1 cellular context compared by ENCODE assay signal in the genomic region with DNA sequence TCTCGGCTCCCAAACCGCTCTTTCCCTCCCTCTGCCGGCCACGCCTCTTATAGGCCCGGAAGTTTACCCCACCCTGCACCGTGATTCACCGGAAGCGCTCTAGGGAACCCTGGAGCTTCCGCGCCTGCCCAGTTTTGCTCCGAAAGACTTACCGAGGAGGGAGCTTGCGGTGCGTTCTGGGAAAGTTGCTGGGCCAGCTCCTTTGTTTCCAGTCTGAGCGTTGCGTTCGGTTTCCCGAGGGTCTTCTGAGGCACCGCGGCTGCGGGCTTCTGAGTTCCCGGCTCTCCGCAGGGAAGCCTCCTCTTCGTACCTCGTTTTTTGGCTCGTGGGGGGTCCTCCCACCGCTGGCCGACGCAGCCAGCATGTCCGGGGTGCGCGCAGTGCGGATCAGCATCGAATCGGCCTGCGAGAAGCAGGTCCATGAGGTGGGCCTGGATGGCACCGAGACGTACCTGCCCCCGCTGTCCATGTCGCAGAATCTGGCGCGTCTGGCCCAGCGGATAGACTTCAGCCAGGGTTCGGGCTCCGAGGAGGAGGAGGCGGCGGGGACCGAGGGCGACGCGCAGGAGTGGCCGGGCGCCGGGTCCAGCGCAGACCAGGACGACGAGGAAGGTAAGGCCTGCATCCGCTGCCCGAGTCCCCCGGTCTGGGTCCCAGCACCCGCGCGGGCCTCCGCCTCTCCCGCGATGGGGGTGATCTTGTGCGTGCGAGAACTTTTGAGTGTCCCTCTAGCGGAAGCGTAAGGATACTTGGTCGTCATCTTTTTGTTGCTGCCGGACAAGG.
TF ChIP-seq lines count a peak whose summit lies in the region.

A gene with protein sequence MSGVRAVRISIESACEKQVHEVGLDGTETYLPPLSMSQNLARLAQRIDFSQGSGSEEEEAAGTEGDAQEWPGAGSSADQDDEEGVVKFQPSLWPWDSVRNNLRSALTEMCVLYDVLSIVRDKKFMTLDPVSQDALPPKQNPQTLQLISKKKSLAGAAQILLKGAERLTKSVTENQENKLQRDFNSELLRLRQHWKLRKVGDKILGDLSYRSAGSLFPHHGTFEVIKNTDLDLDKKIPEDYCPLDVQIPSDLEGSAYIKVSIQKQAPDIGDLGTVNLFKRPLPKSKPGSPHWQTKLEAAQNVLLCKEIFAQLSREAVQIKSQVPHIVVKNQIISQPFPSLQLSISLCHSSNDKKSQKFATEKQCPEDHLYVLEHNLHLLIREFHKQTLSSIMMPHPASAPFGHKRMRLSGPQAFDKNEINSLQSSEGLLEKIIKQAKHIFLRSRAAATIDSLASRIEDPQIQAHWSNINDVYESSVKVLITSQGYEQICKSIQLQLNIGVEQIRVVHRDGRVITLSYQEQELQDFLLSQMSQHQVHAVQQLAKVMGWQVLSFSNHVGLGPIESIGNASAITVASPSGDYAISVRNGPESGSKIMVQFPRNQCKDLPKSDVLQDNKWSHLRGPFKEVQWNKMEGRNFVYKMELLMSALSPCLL (plus strand): TSS at position 131 of the 783 bp plus-strand sequence. CDS start 232 bp downstream, at position 363.

TF ChIP-seq in HepG2, 621 proteins besides CTCF, POLR2A, EP300 and RAD21 (continued from another document and continues in another):
- TF ChIP-seq, protein P1, sequence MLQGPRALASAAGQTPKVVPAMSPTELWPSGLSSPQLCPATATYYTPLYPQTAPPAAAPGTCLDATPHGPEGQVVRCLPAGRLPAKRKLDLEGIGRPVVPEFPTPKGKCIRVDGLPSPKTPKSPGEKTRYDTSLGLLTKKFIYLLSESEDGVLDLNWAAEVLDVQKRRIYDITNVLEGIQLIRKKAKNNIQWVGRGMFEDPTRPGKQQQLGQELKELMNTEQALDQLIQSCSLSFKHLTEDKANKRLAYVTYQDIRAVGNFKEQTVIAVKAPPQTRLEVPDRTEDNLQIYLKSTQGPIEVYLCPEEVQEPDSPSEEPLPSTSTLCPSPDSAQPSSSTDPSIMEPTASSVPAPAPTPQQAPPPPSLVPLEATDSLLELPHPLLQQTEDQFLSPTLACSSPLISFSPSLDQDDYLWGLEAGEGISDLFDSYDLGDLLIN (CRISPR knock-in tag; IDR thresholded peaks at IDR 0.05; ENCODE audit: borderline replicate concordance) = no peak
- peak; percentile 42; the same call in 1 of the 2 replicates for TF ChIP-seq ZNF747 (CRISPR knock-in tag; IDR thresholded peaks at IDR 0.05; ENCODE audit: borderline replicate concordance)
- 0 out of 2 replicates have a peak, but pooled peaks have one; percentile 5 for TF ChIP-seq ZNF629 (CRISPR knock-in tag; conservative IDR thresholded peaks at IDR 0.05)
- TF ChIP-seq HNRNPL (IDR thresholded peaks at IDR 0.05; ENCODE audit: low read depth, low read length) = 0 out of 2 replicates have a peak, but pooled peaks have one; percentile 55
- TF ChIP-seq SIX1 (CRISPR knock-in tag; IDR thresholded peaks at IDR 0.05; ENCODE audit: borderline replicate concordance) = peak; percentile 18; the same call in 1 of the 2 replicates
- no peak for TF ChIP-seq EHMT2 (IDR thresholded peaks at IDR 0.05; ENCODE audit: borderline replicate concordance, low read depth, low read length)
- 0 out of 2 replicates have a peak, but pooled peaks have one; percentile 1 for TF ChIP-seq STAG1 (CRISPR knock-in tag; IDR thresholded peaks at IDR 0.05)
- TF ChIP-seq, protein P2, sequence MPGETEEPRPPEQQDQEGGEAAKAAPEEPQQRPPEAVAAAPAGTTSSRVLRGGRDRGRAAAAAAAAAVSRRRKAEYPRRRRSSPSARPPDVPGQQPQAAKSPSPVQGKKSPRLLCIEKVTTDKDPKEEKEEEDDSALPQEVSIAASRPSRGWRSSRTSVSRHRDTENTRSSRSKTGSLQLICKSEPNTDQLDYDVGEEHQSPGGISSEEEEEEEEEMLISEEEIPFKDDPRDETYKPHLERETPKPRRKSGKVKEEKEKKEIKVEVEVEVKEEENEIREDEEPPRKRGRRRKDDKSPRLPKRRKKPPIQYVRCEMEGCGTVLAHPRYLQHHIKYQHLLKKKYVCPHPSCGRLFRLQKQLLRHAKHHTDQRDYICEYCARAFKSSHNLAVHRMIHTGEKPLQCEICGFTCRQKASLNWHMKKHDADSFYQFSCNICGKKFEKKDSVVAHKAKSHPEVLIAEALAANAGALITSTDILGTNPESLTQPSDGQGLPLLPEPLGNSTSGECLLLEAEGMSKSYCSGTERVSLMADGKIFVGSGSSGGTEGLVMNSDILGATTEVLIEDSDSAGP (CRISPR knock-in tag; IDR thresholded peaks at IDR 0.05; ENCODE audit: borderline replicate concordance) = peak; percentile 91; the same call in 1 of the 2 replicates
- no peak for TF ChIP-seq HNRNPH1 (optimal IDR thresholded peaks at IDR 0.05; ENCODE audit: low read depth, low read length)
- TF ChIP-seq, protein P3, sequence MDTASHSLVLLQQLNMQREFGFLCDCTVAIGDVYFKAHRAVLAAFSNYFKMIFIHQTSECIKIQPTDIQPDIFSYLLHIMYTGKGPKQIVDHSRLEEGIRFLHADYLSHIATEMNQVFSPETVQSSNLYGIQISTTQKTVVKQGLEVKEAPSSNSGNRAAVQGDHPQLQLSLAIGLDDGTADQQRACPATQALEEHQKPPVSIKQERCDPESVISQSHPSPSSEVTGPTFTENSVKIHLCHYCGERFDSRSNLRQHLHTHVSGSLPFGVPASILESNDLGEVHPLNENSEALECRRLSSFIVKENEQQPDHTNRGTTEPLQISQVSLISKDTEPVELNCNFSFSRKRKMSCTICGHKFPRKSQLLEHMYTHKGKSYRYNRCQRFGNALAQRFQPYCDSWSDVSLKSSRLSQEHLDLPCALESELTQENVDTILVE (CRISPR knock-in tag; IDR thresholded peaks at IDR 0.05) = 0 out of 2 replicates have a peak, but pooled peaks have one; percentile 40
- TF ChIP-seq, protein P4, sequence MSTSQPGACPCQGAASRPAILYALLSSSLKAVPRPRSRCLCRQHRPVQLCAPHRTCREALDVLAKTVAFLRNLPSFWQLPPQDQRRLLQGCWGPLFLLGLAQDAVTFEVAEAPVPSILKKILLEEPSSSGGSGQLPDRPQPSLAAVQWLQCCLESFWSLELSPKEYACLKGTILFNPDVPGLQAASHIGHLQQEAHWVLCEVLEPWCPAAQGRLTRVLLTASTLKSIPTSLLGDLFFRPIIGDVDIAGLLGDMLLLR (CRISPR knock-in tag; IDR thresholded peaks at IDR 0.05) = peak; percentile 50; the same call in 1 of the 2 replicates
- TF ChIP-seq GATA4 (IDR thresholded peaks at IDR 0.05; ENCODE audit: borderline replicate concordance, low read depth) = peak; percentile 64; the same call in 1 of the 2 replicates
- TF ChIP-seq, protein P5, sequence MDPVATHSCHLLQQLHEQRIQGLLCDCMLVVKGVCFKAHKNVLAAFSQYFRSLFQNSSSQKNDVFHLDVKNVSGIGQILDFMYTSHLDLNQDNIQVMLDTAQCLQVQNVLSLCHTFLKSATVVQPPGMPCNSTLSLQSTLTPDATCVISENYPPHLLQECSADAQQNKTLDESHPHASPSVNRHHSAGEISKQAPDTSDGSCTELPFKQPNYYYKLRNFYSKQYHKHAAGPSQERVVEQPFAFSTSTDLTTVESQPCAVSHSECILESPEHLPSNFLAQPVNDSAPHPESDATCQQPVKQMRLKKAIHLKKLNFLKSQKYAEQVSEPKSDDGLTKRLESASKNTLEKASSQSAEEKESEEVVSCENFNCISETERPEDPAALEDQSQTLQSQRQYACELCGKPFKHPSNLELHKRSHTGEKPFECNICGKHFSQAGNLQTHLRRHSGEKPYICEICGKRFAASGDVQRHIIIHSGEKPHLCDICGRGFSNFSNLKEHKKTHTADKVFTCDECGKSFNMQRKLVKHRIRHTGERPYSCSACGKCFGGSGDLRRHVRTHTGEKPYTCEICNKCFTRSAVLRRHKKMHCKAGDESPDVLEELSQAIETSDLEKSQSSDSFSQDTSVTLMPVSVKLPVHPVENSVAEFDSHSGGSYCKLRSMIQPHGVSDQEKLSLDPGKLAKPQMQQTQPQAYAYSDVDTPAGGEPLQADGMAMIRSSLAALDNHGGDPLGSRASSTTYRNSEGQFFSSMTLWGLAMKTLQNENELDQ (CRISPR knock-in tag; IDR thresholded peaks at IDR 0.05; ENCODE audit: borderline replicate concordance) = 0 out of 2 replicates have a peak, but pooled peaks have one; percentile 27
- peak; percentile 75; the same call in 1 of the 2 replicates for TF ChIP-seq ZNF501 (CRISPR knock-in tag; IDR thresholded peaks at IDR 0.05)
- no peak for TF ChIP-seq ZSCAN9 (CRISPR knock-in tag; IDR thresholded peaks at IDR 0.05; ENCODE audit: borderline replicate concordance)
- TF ChIP-seq, protein P6, sequence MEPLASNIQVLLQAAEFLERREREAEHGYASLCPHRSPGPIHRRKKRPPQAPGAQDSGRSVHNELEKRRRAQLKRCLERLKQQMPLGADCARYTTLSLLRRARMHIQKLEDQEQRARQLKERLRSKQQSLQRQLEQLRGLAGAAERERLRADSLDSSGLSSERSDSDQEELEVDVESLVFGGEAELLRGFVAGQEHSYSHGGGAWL (CRISPR knock-in tag; IDR thresholded peaks at IDR 0.05) = no peak; the same call in 1 of the 2 replicates
- TF ChIP-seq, protein P7, sequence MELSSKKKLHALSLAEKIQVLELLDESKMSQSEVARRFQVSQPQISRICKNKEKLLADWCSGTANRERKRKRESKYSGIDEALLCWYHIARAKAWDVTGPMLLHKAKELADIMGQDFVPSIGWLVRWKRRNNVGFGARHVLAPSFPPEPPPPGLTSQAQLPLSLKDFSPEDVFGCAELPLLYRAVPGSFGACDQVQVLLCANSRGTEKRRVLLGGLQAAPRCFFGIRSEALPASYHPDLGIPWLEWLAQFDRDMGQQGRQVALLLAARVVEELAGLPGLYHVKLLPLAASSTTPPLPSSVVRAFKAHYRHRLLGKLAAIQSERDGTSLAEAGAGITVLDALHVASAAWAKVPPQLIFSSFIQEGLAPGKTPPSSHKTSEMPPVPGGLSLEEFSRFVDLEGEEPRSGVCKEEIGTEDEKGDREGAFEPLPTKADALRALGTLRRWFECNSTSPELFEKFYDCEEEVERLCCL (CRISPR knock-in tag; IDR thresholded peaks at IDR 0.05; ENCODE audit: borderline replicate concordance) = peak; percentile 90; the same call in 1 of the 2 replicates
- peak; percentile 79 for TF ChIP-seq ETV5 (CRISPR knock-in tag; IDR thresholded peaks at IDR 0.05; ENCODE audit: borderline replicate concordance)
- no peak; the same call in none of the 2 replicates for TF ChIP-seq SALL1 (CRISPR knock-in tag; IDR thresholded peaks at IDR 0.05)
- TF ChIP-seq MED1 (CRISPR knock-in tag; IDR thresholded peaks at IDR 0.05) = peak; percentile 48; the same call in 1 of the 2 replicates
- no peak for TF ChIP-seq ZFYVE20 (CRISPR knock-in tag; IDR thresholded peaks at IDR 0.05; ENCODE audit: borderline replicate concordance, low read depth)
- 0 out of 2 replicates have a peak, but pooled peaks have one; percentile 78 for TF ChIP-seq ZNF619 (CRISPR knock-in tag; IDR thresholded peaks at IDR 0.05)
- TF ChIP-seq NAIF1 (CRISPR knock-in tag; IDR thresholded peaks at IDR 0.05; ENCODE audit: borderline replicate concordance) = peak; percentile 90
- 0 out of 2 replicates have a peak, but pooled peaks have one; percentile 10 for TF ChIP-seq ZNF263 (CRISPR knock-in tag; IDR thresholded peaks at IDR 0.05)
- TF ChIP-seq, protein P8, sequence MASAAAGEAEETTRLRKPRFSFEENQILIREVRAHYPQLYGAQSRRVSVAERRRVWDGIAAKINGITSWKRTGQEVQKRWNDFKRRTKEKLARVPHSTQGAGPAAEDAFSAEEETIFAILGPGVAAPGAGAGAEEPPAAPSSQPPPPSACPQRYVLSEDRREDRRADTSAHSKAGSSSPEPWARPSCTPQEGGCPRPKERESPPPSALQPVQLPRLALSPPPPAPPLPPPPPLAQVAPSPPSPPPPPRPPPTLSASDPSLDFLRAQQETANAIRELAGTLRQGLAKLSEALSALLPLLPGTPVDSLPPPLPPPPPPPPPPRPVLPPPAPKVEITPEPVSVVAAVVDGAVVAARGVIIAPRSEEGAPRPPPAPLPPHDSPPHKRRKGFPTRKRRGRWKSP (CRISPR knock-in tag; IDR thresholded peaks at IDR 0.05) = peak; percentile 32; the same call in 1 of the 2 replicates
- TF ChIP-seq, protein P9, sequence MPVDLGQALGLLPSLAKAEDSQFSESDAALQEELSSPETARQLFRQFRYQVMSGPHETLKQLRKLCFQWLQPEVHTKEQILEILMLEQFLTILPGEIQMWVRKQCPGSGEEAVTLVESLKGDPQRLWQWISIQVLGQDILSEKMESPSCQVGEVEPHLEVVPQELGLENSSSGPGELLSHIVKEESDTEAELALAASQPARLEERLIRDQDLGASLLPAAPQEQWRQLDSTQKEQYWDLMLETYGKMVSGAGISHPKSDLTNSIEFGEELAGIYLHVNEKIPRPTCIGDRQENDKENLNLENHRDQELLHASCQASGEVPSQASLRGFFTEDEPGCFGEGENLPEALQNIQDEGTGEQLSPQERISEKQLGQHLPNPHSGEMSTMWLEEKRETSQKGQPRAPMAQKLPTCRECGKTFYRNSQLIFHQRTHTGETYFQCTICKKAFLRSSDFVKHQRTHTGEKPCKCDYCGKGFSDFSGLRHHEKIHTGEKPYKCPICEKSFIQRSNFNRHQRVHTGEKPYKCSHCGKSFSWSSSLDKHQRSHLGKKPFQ (CRISPR knock-in tag; IDR thresholded peaks at IDR 0.05; ENCODE audit: insufficient replicate concordance) = peak; percentile 43
- no peak for TF ChIP-seq HNF4G (IDR thresholded peaks at IDR 0.05; ENCODE audit: borderline replicate concordance, low read depth, low read length)
- TF ChIP-seq HNF4G (CRISPR knock-in tag; IDR thresholded peaks at IDR 0.05; ENCODE audit: borderline replicate concordance, low read depth) = no peak
- TF ChIP-seq, protein P10, sequence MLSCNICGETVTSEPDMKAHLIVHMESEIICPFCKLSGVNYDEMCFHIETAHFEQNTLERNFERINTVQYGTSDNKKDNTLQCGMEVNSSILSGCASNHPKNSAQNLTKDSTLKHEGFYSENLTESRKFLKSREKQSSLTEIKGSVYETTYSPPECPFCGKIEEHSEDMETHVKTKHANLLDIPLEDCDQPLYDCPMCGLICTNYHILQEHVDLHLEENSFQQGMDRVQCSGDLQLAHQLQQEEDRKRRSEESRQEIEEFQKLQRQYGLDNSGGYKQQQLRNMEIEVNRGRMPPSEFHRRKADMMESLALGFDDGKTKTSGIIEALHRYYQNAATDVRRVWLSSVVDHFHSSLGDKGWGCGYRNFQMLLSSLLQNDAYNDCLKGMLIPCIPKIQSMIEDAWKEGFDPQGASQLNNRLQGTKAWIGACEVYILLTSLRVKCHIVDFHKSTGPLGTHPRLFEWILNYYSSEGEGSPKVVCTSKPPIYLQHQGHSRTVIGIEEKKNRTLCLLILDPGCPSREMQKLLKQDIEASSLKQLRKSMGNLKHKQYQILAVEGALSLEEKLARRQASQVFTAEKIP (CRISPR knock-in tag; IDR thresholded peaks at IDR 0.05; ENCODE audit: borderline replicate concordance) = no peak
- TF ChIP-seq, protein P11, sequence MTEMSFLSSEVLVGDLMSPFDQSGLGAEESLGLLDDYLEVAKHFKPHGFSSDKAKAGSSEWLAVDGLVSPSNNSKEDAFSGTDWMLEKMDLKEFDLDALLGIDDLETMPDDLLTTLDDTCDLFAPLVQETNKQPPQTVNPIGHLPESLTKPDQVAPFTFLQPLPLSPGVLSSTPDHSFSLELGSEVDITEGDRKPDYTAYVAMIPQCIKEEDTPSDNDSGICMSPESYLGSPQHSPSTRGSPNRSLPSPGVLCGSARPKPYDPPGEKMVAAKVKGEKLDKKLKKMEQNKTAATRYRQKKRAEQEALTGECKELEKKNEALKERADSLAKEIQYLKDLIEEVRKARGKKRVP (CRISPR knock-in tag; IDR thresholded peaks at IDR 0.05) = peak in 1 of 2 experiments; percentile 70; a peak in 2 of 4 replicates
- TF ChIP-seq CEBPG (CRISPR knock-in tag; IDR thresholded peaks at IDR 0.05) = 0 out of 2 replicates have a peak, but pooled peaks have one; percentile 4
- TF ChIP-seq POGZ (CRISPR knock-in tag; IDR thresholded peaks at IDR 0.05) = peak; percentile 69
